1 cellular context compared by ENCODE assay signal in genomic region chr10:69123747-69124557, GRCh38.
TF ChIP-seq lines count a peak whose summit lies in the region.

Gene VPS26A, plus strand, starts transcription at chr10:69124178. Its CDS starts 100 bp downstream, at chr10:69124278.

TF ChIP-seq in SK-N-SH, 30 proteins besides CTCF, POLR2A, EP300 and RAD21 (continued from another document):
- TF ChIP-seq REST (IDR thresholded peaks at IDR 0.05; ENCODE audit: low read depth, low read length) = no peak
- TF ChIP-seq MAX (IDR thresholded peaks at IDR 0.05; ENCODE audit: low read depth) = peak; percentile 43
- TF ChIP-seq CHD2 (IDR thresholded peaks at IDR 0.05; ENCODE audit: low read length, partially characterized antibody) = peak; percentile 50
- no peak for TF ChIP-seq FOXM1 (IDR thresholded peaks at IDR 0.05; ENCODE audit: low read depth)
- no peak for TF ChIP-seq MEF2A (IDR thresholded peaks at IDR 0.05; ENCODE audit: borderline replicate concordance, low read depth)
- TF ChIP-seq TAF1 (IDR thresholded peaks at IDR 0.05; ENCODE audit: borderline replicate concordance, low read depth, low read length) = peak; percentile 55
- peak; percentile 26; the same call in 1 of the 2 replicates for TF ChIP-seq SMC3 (IDR thresholded peaks at IDR 0.05; ENCODE audit: low read depth, low read length)
- peak; percentile 69; the same call in 1 of the 2 replicates for TF ChIP-seq MXI1 (IDR thresholded peaks at IDR 0.05; ENCODE audit: low read depth, low read length)
TF ChIP-seq in SK-N-SH: peak in this region for 12.
